In genomic region chr10:5666324-5667220, GRCh38 we compare ENCODE assay signal across 8 cellular contexts. TPM values are rescaled to one million over a fixed set of nuclear protein-coding genes. Genes with fewer than 3 reads are reported as not detected.
A peak's percentile ranks its signal among the peaks of the same experiment; 100 is the strongest.
DNase-seq lines count a peak whose midpoint lies in the region; ATAC-seq and TF ChIP-seq lines count a peak whose summit lies in the region.

ASB13 (minus strand) TSS chr10:5666595; CDS start chr10:5666551, 44 bp downstream.

- H3K36me3 ChIP-seq in body of pancreas (replicated peaks in 1 of 2; ENCODE audit: insufficient read depth in 1 of 2, low read depth in 2 of 2) (no peaks in the 10 kb centered on the region), iPS DF 6.9 (ENCODE audit: control insufficient read depth, insufficient read depth, low read length) (no peaks in the 10 kb centered on the region), rectal smooth muscle tissue (ENCODE audit: control insufficient read depth, insufficient read depth, low read length) (no peaks in the 10 kb centered on the region)

- intact Hi-C loops in body of pancreas (cut with DNase I), result no loop called here

- H3K9ac ChIP-seq in rectal smooth muscle tissue (ENCODE audit: low read length), result peak within 1 kb of the TSS; percentile 66

- TF ChIP-seq CTCF in body of pancreas (IDR thresholded peaks at IDR 0.05), result peak in 1 of 7 experiments; percentile 12

- DNase-seq in ACHN (peak; percentile 58), SK-MEL-5 (ENCODE audit: low read depth, low spot score) (peak; percentile 44), body of pancreas (peak; percentile 73 to 84 (median 78)), iPS DF 6.9 (ENCODE audit: low read depth, low spot score) (peak; percentile 33), GM19240 (ENCODE audit: insufficient read length, low spot score) (no peak)

- no peak for TF ChIP-seq POLR2A in GM18505 (IDR thresholded peaks at IDR 0.05; ENCODE audit: borderline replicate concordance, extremely low read depth, insufficient read depth, insufficient read length)
- peak in 2 of 3 donors; percentile 16 to 43 for TF ChIP-seq POLR2A in body of pancreas (IDR thresholded peaks at IDR 0.05)

- peak within 1 kb of the TSS; percentile 57 to 68 for H3K4me3 ChIP-seq in body of pancreas
- H3K4me3 ChIP-seq in iPS DF 6.9 (ENCODE audit: low read length), result peak within 1 kb of the TSS; percentile 83
- peak within 1 kb of the TSS; percentile 98 for H3K4me3 ChIP-seq in rectal smooth muscle tissue (ENCODE audit: low read length)

- H3K9me3 ChIP-seq in body of pancreas (no peaks in the 10 kb centered on the region), iPS DF 6.9 (ENCODE audit: control insufficient read depth, insufficient read depth, low read length) (no peaks in the 10 kb centered on the region)

- in situ Hi-C loops in ACHN (cut with HindIII; ENCODE audit: low pct_ligation_motif_present, low pct_unique_long_range_greater_than_20kb, low sequenced_read_pairs), result no loop called here
- in situ Hi-C loops in SK-MEL-5 (cut with HindIII; ENCODE audit: low pct_unique_long_range_greater_than_20kb, low sequenced_read_pairs), result no loop called here

- peaks cover 37% of the 10 kb centered on the region for H3K4me1 ChIP-seq in body of pancreas
- peaks cover 6% of the 10 kb centered on the region for H3K4me1 ChIP-seq in iPS DF 6.9 (ENCODE audit: control insufficient read depth, insufficient read depth, low read length)
- peaks cover 4% of the 10 kb centered on the region for H3K4me1 ChIP-seq in rectal smooth muscle tissue (ENCODE audit: control insufficient read depth, insufficient read depth, low read length)

- peak within 1 kb of the TSS; percentile 40 to 87 (median 74) for H3K27ac ChIP-seq in body of pancreas
- no peak within 1 kb of the TSS for H3K27ac ChIP-seq in iPS DF 6.9 (ENCODE audit: low read length)
- peak within 1 kb of the TSS; percentile 46 for H3K27ac ChIP-seq in rectal smooth muscle tissue (ENCODE audit: low read depth, low read length)

- H3K27me3 ChIP-seq in body of pancreas (no peaks in the 10 kb centered on the region), iPS DF 6.9 (ENCODE audit: control insufficient read depth, insufficient read depth, low read length) (no peaks in the 10 kb centered on the region), rectal smooth muscle tissue (ENCODE audit: control insufficient read depth, insufficient read depth, low read length) (peaks cover 2% of the 10 kb centered on the region)

- ATAC-seq in GM18505 (IDR thresholded peaks at IDR 0.05; ENCODE audit: unreplicated experiment), result peak; percentile 62
- peak; percentile 74 for ATAC-seq in HG03571 (IDR thresholded peaks at IDR 0.05; ENCODE audit: unreplicated experiment)
- ATAC-seq in body of pancreas, result peak; percentile 96

- 5 to 32% methylated on average over 3 to 54 of the region's 87 CpGs for WGBS in body of pancreas, 2 donors
- no CpG with 5 or more reads among the region's 87 CpGs for WGBS in iPS DF 6.9 (ENCODE audit: insufficient coverage, insufficient read length)

RNA-seq across cellular contexts. Expression of gene ASB13, which starts in this region (rescaled TPM):
- total RNA-seq in SK-MEL-5 (2014; rRNA removed; shearing (Covaris generic)), result 12.7 and 14.6 TPM in 2 replicates
- polyA plus RNA-seq in SK-MEL-5 (2015; cell fraction: cytosol; rRNA removed), result 15.8 and 19.7 TPM in 2 replicates
- polyA plus RNA-seq in SK-MEL-5 (2015; cell fraction: nucleus; rRNA removed), result 3.6 and 8.0 TPM in 2 replicates
- 10 to 100 TPM in 1 of 2 donors, 1 to 10 TPM in 1; 7.6 to 15.0 TPM for total RNA-seq in body of pancreas
